ENCODE assay signal across 14 cellular contexts in the genomic region with DNA sequence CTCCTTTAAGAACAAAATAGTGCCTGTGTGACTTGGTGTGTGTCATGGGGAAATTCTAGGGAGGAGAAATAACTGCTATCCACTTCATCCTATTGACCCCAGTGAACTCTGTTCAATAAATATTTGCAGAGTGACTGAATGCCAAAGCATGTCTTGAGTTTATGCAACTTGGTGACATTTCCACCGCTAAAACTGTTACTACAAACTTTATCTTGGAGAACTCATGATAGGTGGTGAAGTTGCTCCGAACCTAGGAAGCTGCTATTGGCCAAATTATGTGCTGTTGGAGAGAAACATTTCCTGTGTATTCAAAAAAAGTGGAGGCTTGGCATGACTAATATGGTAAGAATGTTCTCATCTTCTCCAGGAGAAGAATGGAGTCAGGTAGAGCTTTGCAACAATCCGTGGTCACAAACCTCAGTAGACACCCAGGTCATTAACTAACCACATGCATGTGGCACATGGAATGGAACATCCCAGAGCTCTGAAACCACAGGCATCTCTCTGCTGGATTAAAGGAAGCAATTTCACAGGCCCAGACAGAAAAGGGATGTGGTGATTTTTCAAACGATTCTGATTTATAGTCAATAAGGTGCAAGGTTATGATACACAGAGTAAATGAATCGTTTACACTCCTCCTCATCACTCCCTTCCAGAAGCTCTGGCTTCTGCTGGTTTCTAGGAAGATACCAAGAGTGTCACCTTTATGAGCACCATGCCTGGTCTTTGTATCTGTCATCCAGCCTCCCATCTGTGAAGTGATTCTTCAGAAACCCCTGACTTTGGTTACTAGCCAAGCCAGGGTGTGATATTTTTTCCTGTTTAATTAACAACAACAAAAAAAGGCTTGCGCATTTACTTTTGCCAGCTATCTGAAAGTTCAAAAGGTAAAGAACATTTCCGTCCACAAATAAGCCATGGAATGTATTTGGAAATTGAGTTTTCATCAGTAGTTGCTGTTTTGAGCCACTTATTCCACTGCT.
DNase-seq lines count a peak whose midpoint lies in the region; FAIRE-seq and TF ChIP-seq lines count a peak whose summit lies in the region.
"Had no signal": no experiment of that assay in that cellular context is flagged by ENCODE, and none has a peak within 500 bp of the region (broad histone marks: within the 10 kb centered on the region; RNA-seq: fewer than 3 reads in every experiment).

No MANE protein-coding gene starts in this region.

- intact Hi-C loops in breast epithelium (cut with DNase I; ENCODE audit: low total_unique reads) (no loop called here), posterior vena cava (cut with DNase I) (no loop called here), OCI-LY7 (cut with micrococcal nuclease; ENCODE audit: unreplicated experiment) (no loop called here)

- FAIRE-seq in HTR-8/SVneo (lab: Jason Lieb, UNC): peak; percentile 80

- H4K20me1 ChIP-seq in OCI-LY7 (ENCODE audit: insufficient read depth, low read length): no peaks in the 10 kb centered on the region
- H4K20me1 ChIP-seq: BLaER1 had no signal

- no peaks in the 10 kb centered on the region for H3K9me2 ChIP-seq in OCI-LY7 (ENCODE audit: insufficient read depth, low read length)

- no peak overlapping the region for H2AFZ ChIP-seq in ACC112 (ENCODE audit: low read length, unreplicated experiment)
- no peak overlapping the region for H2AFZ ChIP-seq in OCI-LY7 (ENCODE audit: low read length)

- H3K9ac ChIP-seq in liver (ENCODE audit: low read depth in 1 of 2, low read length in 2 of 2): no peak overlapping the region
- H3K9ac ChIP-seq: BLaER1 had no signal

- H3K36me3 ChIP-seq in ACC112 (ENCODE audit: insufficient read depth, low read length): no peaks in the 10 kb centered on the region
- H3K36me3 ChIP-seq in breast epithelium: no peaks in the 10 kb centered on the region
- H3K36me3 ChIP-seq in liver (ENCODE audit: control insufficient read depth in 4 of 4, insufficient read depth in 3 of 4, low read depth in 1 of 4, low read length in 3 of 4): no peaks in the 10 kb centered on the region
- H3K36me3 ChIP-seq in OCI-LY7 (ENCODE audit: insufficient read depth, low read length): no peaks in the 10 kb centered on the region
- H3K36me3 ChIP-seq: BLaER1, gastroesophageal sphincter, HAP-1, neutrophil had no signal

- H3K4me3 ChIP-seq in ACC112 (ENCODE audit: low read depth, low read length): peak overlapping the region; percentile 31; the same call in 1 of the 2 replicates
- H3K4me3 ChIP-seq in breast epithelium: no peak overlapping the region
- no peak overlapping the region for H3K4me3 ChIP-seq in liver (ENCODE audit: low read depth in 1 of 3, low read length in 3 of 3)
- no peak overlapping the region for H3K4me3 ChIP-seq in OCI-LY7 (ENCODE audit: low read depth, low read length, poor library complexity, severe bottlenecking)
- H3K4me3 ChIP-seq: BLaER1, gastroesophageal sphincter, HAP-1 had no signal

- CTCF ChIA-PET in OCI-LY7 (lab: Charles Lee; ENCODE audit: unreplicated experiment): no interaction called here

- H3K4me1 ChIP-seq in ACC112 (ENCODE audit: control insufficient read depth, insufficient read depth, low read length, unreplicated experiment): peaks cover 35% of the 10 kb centered on the region
- no peaks in the 10 kb centered on the region for H3K4me1 ChIP-seq in breast epithelium
- peaks cover 0 to 7% (median 0%) of the 10 kb centered on the region in 4 donors for H3K4me1 ChIP-seq in liver (ENCODE audit: control insufficient read depth in 4 of 4, insufficient read depth in 4 of 4, low read length in 3 of 4)
- no peaks in the 10 kb centered on the region for H3K4me1 ChIP-seq in OCI-LY7 (ENCODE audit: insufficient read depth, low read length, poor library complexity, severe bottlenecking)
- H3K4me1 ChIP-seq: BLaER1, HAP-1 had no signal

- no peak overlapping the region for H3K4me2 ChIP-seq in OCI-LY7 (ENCODE audit: low read length)
- H3K4me2 ChIP-seq: BLaER1 had no signal

- TF ChIP-seq POLR2A in breast epithelium (IDR thresholded peaks at IDR 0.05): no peak

- H3K9me3 ChIP-seq in breast epithelium (no peaks in the 10 kb centered on the region), liver (ENCODE audit: control insufficient read depth in 4 of 4, low read length in 3 of 4) (no peaks in the 10 kb centered on the region), OCI-LY7 (ENCODE audit: low read length) (no peaks in the 10 kb centered on the region)
- H3K9me3 ChIP-seq: BLaER1, gastroesophageal sphincter, HAP-1, neutrophil had no signal

- H3K27me3 ChIP-seq in ACC112 (ENCODE audit: insufficient read depth, low read length) (no peaks in the 10 kb centered on the region), breast epithelium (no peaks in the 10 kb centered on the region), liver (ENCODE audit: control insufficient read depth in 4 of 4, insufficient read depth in 4 of 4, low read length in 3 of 4) (no peaks in the 10 kb centered on the region)
- H3K27me3 ChIP-seq: BLaER1, gastroesophageal sphincter, neutrophil had no signal

- BruUV-seq in OCI-LY7 (replicated peaks; lab: Mats Ljungman, UMichigan): no TSS peak

- POLR2A ChIA-PET in OCI-LY7 (lab: Charles Lee): no interaction called here

- H3K79me2 ChIP-seq in ACC112 (ENCODE audit: control insufficient read depth, insufficient read depth, low read length, unreplicated experiment): no peaks in the 10 kb centered on the region
- H3K79me2 ChIP-seq in OCI-LY7 (ENCODE audit: insufficient read depth, low read depth, low read length): no peaks in the 10 kb centered on the region

- peak in 1 of 2 donors; percentile 17 for TF ChIP-seq RAD21 in liver (IDR thresholded peaks at IDR 0.05)

- H3K27ac ChIP-seq in ACC112 (ENCODE audit: low read depth, low read length) (peak overlapping the region; percentile 99), breast epithelium (peak overlapping the region; percentile 35 to 69), liver (ENCODE audit: low read depth in 1 of 2, low read length in 2 of 2) (no peak overlapping the region), OCI-LY7 (ENCODE audit: low read depth, low read length, poor library complexity, severe bottlenecking) (no peak overlapping the region)
- H3K27ac ChIP-seq: BLaER1, gastroesophageal sphincter, neutrophil had no signal

- no peak for TF ChIP-seq CTCF in breast epithelium (IDR thresholded peaks at IDR 0.05)
- TF ChIP-seq CTCF in liver (IDR thresholded peaks at IDR 0.05; ENCODE audit: low read depth, low read length, missing input control): no peak
- no peak for TF ChIP-seq CTCF in GM20000 (IDR thresholded peaks at IDR 0.05; ENCODE audit: extremely low read depth, missing control alignments)
- TF ChIP-seq CTCF in OCI-LY7 (conservative IDR thresholded peaks at IDR 0.05; ENCODE audit: low read length): no peak

- WGBS in liver: 44% methylated on average over 7 of the region's 7 CpGs

- DNase-seq in HTR-8/SVneo (ENCODE audit: insufficient read length, low spot score): peak; percentile 86
- DNase-seq in breast epithelium (ENCODE audit: low spot score in 2 of 2): peak in 1 of 2 donors; percentile 63
- no peak for DNase-seq in GM20000 (ENCODE audit: low spot score)
- no peak for DNase-seq in activated effector memory CD4-positive, alpha-beta T cell treated with anti-CD3 and anti-CD28 coated beads, Interleukin-2, amount 50 U/mL, for 16 hours
- DNase-seq in posterior vena cava (ENCODE audit: low spot score): no peak
- DNase-seq in OCI-LY7 (ENCODE audit: low spot score): no peak
- DNase-seq: activated naive CD4-positive, alpha-beta T cell treated with Interleukin-2 at 50 U/mL for 16 hours; NCI-H446 had no signal

TF ChIP-seq in liver, 16 proteins besides CTCF, POLR2A, EP300 and RAD21:
- TF ChIP-seq, protein P1, sequence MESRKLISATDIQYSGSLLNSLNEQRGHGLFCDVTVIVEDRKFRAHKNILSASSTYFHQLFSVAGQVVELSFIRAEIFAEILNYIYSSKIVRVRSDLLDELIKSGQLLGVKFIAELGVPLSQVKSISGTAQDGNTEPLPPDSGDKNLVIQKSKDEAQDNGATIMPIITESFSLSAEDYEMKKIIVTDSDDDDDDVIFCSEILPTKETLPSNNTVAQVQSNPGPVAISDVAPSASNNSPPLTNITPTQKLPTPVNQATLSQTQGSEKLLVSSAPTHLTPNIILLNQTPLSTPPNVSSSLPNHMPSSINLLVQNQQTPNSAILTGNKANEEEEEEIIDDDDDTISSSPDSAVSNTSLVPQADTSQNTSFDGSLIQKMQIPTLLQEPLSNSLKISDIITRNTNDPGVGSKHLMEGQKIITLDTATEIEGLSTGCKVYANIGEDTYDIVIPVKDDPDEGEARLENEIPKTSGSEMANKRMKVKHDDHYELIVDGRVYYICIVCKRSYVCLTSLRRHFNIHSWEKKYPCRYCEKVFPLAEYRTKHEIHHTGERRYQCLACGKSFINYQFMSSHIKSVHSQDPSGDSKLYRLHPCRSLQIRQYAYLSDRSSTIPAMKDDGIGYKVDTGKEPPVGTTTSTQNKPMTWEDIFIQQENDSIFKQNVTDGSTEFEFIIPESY (IDR thresholded peaks at IDR 0.05): no peak
- peak; percentile 46 for TF ChIP-seq FOXA2 (IDR thresholded peaks at IDR 0.05)
- no peak for TF ChIP-seq TAF1 (conservative IDR thresholded peaks at IDR 0.05)
- no peak for TF ChIP-seq YY1 (IDR thresholded peaks at IDR 0.05)
- no peak for TF ChIP-seq FOXA1 (IDR thresholded peaks at IDR 0.05)
- peak; percentile 15 to 38 for TF ChIP-seq HNF4A (conservative IDR thresholded peaks at IDR 0.05)
- TF ChIP-seq RXRA (IDR thresholded peaks at IDR 0.05): peak; percentile 59 to 72
- TF ChIP-seq NR2F2 (IDR thresholded peaks at IDR 0.05): peak; percentile 43
- TF ChIP-seq JUND (IDR thresholded peaks at IDR 0.05): peak; percentile 18 to 63

Comparison
In these comparisons a context has a peak if more than half of its experiments do, and no peak if none do; other contexts are left out.
1. H3K27ac ChIP-seq: peak in ACC112 (single experiment) and breast epithelium (2 of 2); none in liver (0 of 2) and OCI-LY7 (single experiment).